8 cellular contexts compared by ENCODE assay signal in genomic region chr18:33761363-33761762, GRCh38.
A peak's percentile ranks its signal among the peaks of the same experiment; 100 is the strongest.
DNase-seq lines count a peak whose midpoint lies in the region; ATAC-seq and TF ChIP-seq lines count a peak whose summit lies in the region.

No MANE protein-coding gene starts in this region.

- ATAC-seq in lower lobe of right lung (no peak), HG03439 (IDR thresholded peaks at IDR 0.05; ENCODE audit: unreplicated experiment) (no peak)

- peak; percentile 6 for DNase-seq in DMS 273 treated with DMSO at 0.1 percent for 48 hours (lab: John Stamatoyannopoulos, UW)
- DNase-seq in amniotic stem cell (lab: John Stamatoyannopoulos, UW) = peak; percentile 1
- DNase-seq in lower lobe of right lung = no peak
- DNase-seq in H7 = no peak
- DNase-seq in T-helper 1 cell = no peak
- DNase-seq in HuH-7 (ENCODE audit: low spot score) = no peak

- intact Hi-C loops in lower lobe of right lung (cut with DNase I) = no loop called here

- no peaks in the 10 kb centered on the region for H3K27me3 ChIP-seq in lower lobe of right lung (ENCODE audit: low read depth)
- H3K27me3 ChIP-seq in H7 (ENCODE audit: control insufficient read depth, insufficient read depth, low read length) = no peaks in the 10 kb centered on the region

- no peak overlapping the region for H3K27ac ChIP-seq in lower lobe of right lung

- H3K36me3 ChIP-seq in lower lobe of right lung = no peaks in the 10 kb centered on the region
- H3K36me3 ChIP-seq in H7 (replicated peaks; ENCODE audit: control insufficient read depth, insufficient read depth, low read length) = no peaks in the 10 kb centered on the region

- H3K9me3 ChIP-seq in lower lobe of right lung = no peaks in the 10 kb centered on the region

- no peaks in the 10 kb centered on the region for H3K4me1 ChIP-seq in lower lobe of right lung

- TF ChIP-seq CTCF in LNCAP (IDR thresholded peaks at IDR 0.05) (peak; percentile 69), lower lobe of right lung (IDR thresholded peaks at IDR 0.05) (peak; percentile 28)

- no peak overlapping the region for H3K4me3 ChIP-seq in lower lobe of right lung
- no peak overlapping the region for H3K4me3 ChIP-seq in H7 (ENCODE audit: insufficient read depth, low read depth, low read length)

Comparison
In these comparisons a context has a peak if more than half of its experiments do, and no peak if none do; other contexts are left out.
1. DNase-seq: peak in DMS 273 treated with DMSO at 0.1 percent for 48 hours (single experiment) and amniotic stem cell (single experiment); none in lower lobe of right lung (single experiment), H7 (single experiment), T-helper 1 cell (0 of 5) and HuH-7 (single experiment).